In the genomic region with DNA sequence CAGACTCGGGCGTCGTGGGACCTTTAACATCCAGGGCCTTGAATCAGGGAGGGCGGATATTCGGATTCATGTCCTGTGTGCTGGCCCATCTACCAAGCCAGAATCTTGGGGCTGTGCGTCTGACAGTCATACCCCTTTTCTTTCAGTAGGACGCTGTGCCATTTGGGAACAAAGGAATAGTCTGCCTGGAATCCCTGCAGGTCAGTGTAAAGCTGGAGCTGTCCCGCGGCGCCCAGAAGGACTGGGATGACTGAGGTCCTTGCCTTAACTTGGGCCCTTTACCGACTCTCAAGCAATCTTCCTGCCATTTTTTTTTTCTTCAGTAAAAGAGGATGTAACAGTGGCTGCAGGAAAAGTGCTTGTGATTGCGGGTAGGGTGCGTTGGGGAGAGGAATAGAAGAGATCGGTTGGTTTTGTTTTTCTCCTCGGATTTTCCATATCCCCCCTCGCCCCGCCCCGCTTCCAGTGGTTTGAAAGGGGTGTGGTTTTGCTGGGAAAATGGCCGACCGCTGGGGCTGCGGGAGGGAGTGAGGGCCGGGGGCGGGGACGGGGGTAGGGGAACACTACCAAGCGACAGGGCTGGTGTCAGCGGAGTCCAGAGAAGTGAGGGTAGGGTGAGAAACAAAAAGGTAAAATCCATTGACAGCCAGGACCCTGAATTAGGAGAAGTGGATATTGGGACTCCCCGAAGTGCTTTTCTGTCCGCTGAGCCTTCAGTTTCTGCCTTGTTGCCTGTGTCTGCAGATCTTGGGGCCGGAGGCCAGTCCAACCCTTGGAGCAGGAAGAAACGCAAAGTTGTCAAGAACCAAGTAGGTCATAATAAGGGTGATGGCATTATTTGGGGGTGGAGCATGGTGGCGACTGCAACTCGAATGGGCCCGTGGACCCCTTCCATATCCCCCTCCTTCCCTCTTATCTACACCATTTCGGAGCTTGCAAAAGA, we compare ENCODE assay signal across 8 cellular contexts. TPM values are rescaled to one million over a fixed set of nuclear protein-coding genes. Genes with fewer than 3 reads are reported as not detected.
A peak's percentile ranks its signal among the peaks of the same experiment; 100 is the strongest.
DNase-seq lines count a peak whose midpoint lies in the region; ATAC-seq, FAIRE-seq and TF ChIP-seq lines count a peak whose summit lies in the region.

No MANE protein-coding gene starts in this region.

- H3K27me3 Mint-ChIP-seq in H9 (ENCODE audit: low read depth) (no peaks in the 10 kb centered on the region), glutamatergic neuron (ENCODE audit: unreplicated experiment) (no peaks in the 10 kb centered on the region)
- H3K27me3 Mint-ChIP-seq in activated naive CD8-positive, alpha-beta T cell = no peaks in the 10 kb centered on the region

- no peaks in the 10 kb centered on the region for H3K79me1 ChIP-seq in H9 (ENCODE audit: insufficient read depth, low read depth, low read length, poor library complexity, severe bottlenecking)
- no peaks in the 10 kb centered on the region for H3K79me1 ChIP-seq in neuronal stem cell (ENCODE audit: low read depth, low read length)

- intact Hi-C loops in PC-3 (cut with micrococcal nuclease) = no loop called here

- H3K23ac ChIP-seq in H9 (ENCODE audit: insufficient read length, low read depth, low read length) = no peak overlapping the region
- no peak overlapping the region for H3K23ac ChIP-seq in neuronal stem cell (ENCODE audit: low read depth, low read length, poor library complexity)

- DNase-seq in AG04449 (ENCODE audit: low read depth, low spot score) = no peak
- peak; percentile 41 for DNase-seq in H9
- peak; percentile 73 for DNase-seq in glutamatergic neuron
- peak; percentile 32 for DNase-seq in neuronal stem cell (ENCODE audit: low spot score)
- DNase-seq in PC-3 = no peak
- DNase-seq in activated CD8-positive, alpha-beta memory T cell treated with anti-CD3 and anti-CD28 coated beads, Interleukin-2, amount 50 U/mL, for 48 hours = no peak
- no peak for DNase-seq in RCC 7860 (ENCODE audit: low spot score)

- H3K4me3 Mint-ChIP-seq in H9 = peak overlapping the region; percentile 79 to 87
- H3K4me3 Mint-ChIP-seq in activated naive CD8-positive, alpha-beta T cell = peak overlapping the region; percentile 89
- H3K4me3 Mint-ChIP-seq in glutamatergic neuron (ENCODE audit: unreplicated experiment) = peak overlapping the region; percentile 84

- TF ChIP-seq CTCF in AG04449 (IDR thresholded peaks at IDR 0.05; ENCODE audit: insufficient read depth, low read length, missing control alignments) (no peak), H9 (conservative IDR thresholded peaks at IDR 0.05) (no peak), glutamatergic neuron (IDR thresholded peaks at IDR 0.05; ENCODE audit: partially characterized antibody, unreplicated experiment) (no peak), PC-3 (conservative IDR thresholded peaks at IDR 0.05; ENCODE audit: low read depth, low read length) (no peak)

- no peaks in the 10 kb centered on the region for H4K20me1 ChIP-seq in H9 (ENCODE audit: control insufficient read depth, insufficient read depth, insufficient read length)
- H4K20me1 ChIP-seq in PC-3 (ENCODE audit: low read length) = no peaks in the 10 kb centered on the region

- H3K14ac ChIP-seq in H9 (ENCODE audit: insufficient read depth, low read length) (no peak overlapping the region; the same call in 1 of the 2 replicates), neuronal stem cell (ENCODE audit: low read length) (no peak overlapping the region)

- H2AK5ac ChIP-seq in H9 (ENCODE audit: insufficient read length, low read length) (no peak overlapping the region), neuronal stem cell (ENCODE audit: low read depth, low read length) (no peak overlapping the region)

- H3K27ac Mint-ChIP-seq in H9 (peak overlapping the region; percentile 61 to 85 (median 74); a peak in 5 of 7 replicates), glutamatergic neuron (ENCODE audit: unreplicated experiment) (peak overlapping the region; percentile 92)
- H3K27ac Mint-ChIP-seq in activated naive CD8-positive, alpha-beta T cell = no peak overlapping the region

- no peak overlapping the region for H2BK15ac ChIP-seq in H9 (ENCODE audit: low read depth, low read length)
- no peak overlapping the region for H2BK15ac ChIP-seq in neuronal stem cell (ENCODE audit: low read length)

- H4K8ac ChIP-seq in H9 (replicated peaks; ENCODE audit: insufficient read length, low read depth, low read length) (no peak overlapping the region), neuronal stem cell (ENCODE audit: low read depth, low read length) (no peak overlapping the region)

- ATAC-seq in PC-3 = no peak

- H3K4me2 ChIP-seq in H9 (ENCODE audit: insufficient read depth, insufficient read length, low read length) (peak overlapping the region; percentile 59), neuronal stem cell (ENCODE audit: insufficient read depth, low read length, poor library complexity, severe bottlenecking) (peak overlapping the region; percentile 60), PC-3 (ENCODE audit: low read length) (no peak overlapping the region)

- H2BK120ac ChIP-seq in H9 (ENCODE audit: low read depth, low read length, poor library complexity, severe bottlenecking) (no peak overlapping the region), neuronal stem cell (ENCODE audit: low read depth, low read length) (no peak overlapping the region)

- no CpG with 5 or more reads among the region's 34 CpGs for WGBS in H9 (ENCODE audit: extremely low coverage, insufficient read length, low lambda C conversion rate)
- no CpG with 5 or more reads among the region's 34 CpGs for WGBS in neuronal stem cell (ENCODE audit: extremely low coverage in 2 of 2, insufficient read length in 2 of 2, insufficient replicate concordance in 1 of 2), 2 donors

- H3K18ac ChIP-seq in H9 (ENCODE audit: insufficient read length, low read depth, low read length) (no peak overlapping the region), neuronal stem cell (ENCODE audit: low read length) (peak overlapping the region; percentile 90)

- H3F3A ChIP-seq in PC-3 (ENCODE audit: low read length, unreplicated experiment) = no peaks in the 10 kb centered on the region

- no peak overlapping the region for H2BK20ac ChIP-seq in H9 (ENCODE audit: low read depth, low read length, poor library complexity, severe bottlenecking)

- POLR2A ChIA-PET in AG04449 (lab: Yijun Ruan, JAX) (no interaction called here), PC-3 (lab: Charles Lee; ENCODE audit: unreplicated experiment) (no interaction called here)

- H3K9ac ChIP-seq in H9 (ENCODE audit: extremely low read depth, insufficient read length, low read length) (peak overlapping the region; percentile 67), neuronal stem cell (ENCODE audit: low read depth, low read length, poor library complexity) (peak overlapping the region; percentile 83), PC-3 (ENCODE audit: low read length) (no peak overlapping the region)

- H3K9me2 ChIP-seq in PC-3 (replicated peaks; ENCODE audit: low read length) = no peaks in the 10 kb centered on the region

- H3K36me3 Mint-ChIP-seq in H9 (ENCODE audit: insufficient read depth in 1 of 3, low read depth in 3 of 3) (peaks cover 22 to 35% (median 23%) of the 10 kb centered on the region in 3 experiments), glutamatergic neuron (ENCODE audit: unreplicated experiment) (no peaks in the 10 kb centered on the region)
- no peaks in the 10 kb centered on the region for H3K36me3 Mint-ChIP-seq in activated naive CD8-positive, alpha-beta T cell

- no peak overlapping the region for H4K91ac ChIP-seq in H9 (ENCODE audit: insufficient read length, low read depth, low read length)
- H4K91ac ChIP-seq in neuronal stem cell (ENCODE audit: low read depth, low read length, poor library complexity) = no peak overlapping the region

- H3K27ac ChIP-seq in H9 (ENCODE audit: insufficient read length, low read depth, low read length) (no peak overlapping the region), neuronal stem cell (replicated peaks; ENCODE audit: low read length) (peak overlapping the region; percentile 86), PC-3 (ENCODE audit: low read length) (no peak overlapping the region)

- H4K5ac ChIP-seq in H9 (ENCODE audit: insufficient read length, low read depth, low read length) = no peak overlapping the region

- CTCF ChIA-PET in AG04449 (lab: Yijun Ruan, JAX) (interaction anchor here (0.8 to 1.1 kb wide), 2 partner anchors 90 to 137 kb away, joined by 3 read pairs; no protein-coding TSS in a partner anchor), PC-3 (lab: Charles Lee) (no interaction called here)

- BruUV-seq in PC-3 (replicated peaks; lab: Mats Ljungman, UMichigan) = no TSS peak

- H3K4me1 Mint-ChIP-seq in H9 = peaks cover 8 to 21% of the 10 kb centered on the region in 2 experiments; a peak in 3 of 4 replicates
- H3K4me1 Mint-ChIP-seq in activated naive CD8-positive, alpha-beta T cell (ENCODE audit: low read depth) = peaks cover 9% of the 10 kb centered on the region
- H3K4me1 Mint-ChIP-seq in glutamatergic neuron (ENCODE audit: low read depth, unreplicated experiment) = peaks cover 5% of the 10 kb centered on the region

- H3K9me3 ChIP-seq in H9 (ENCODE audit: control insufficient read depth, low read depth, low read length) = peaks cover 19% of the 10 kb centered on the region
- no peaks in the 10 kb centered on the region for H3K9me3 ChIP-seq in neuronal stem cell (replicated peaks in 1 of 2; ENCODE audit: control insufficient read depth in 2 of 2, insufficient read depth in 1 of 2, low read depth in 1 of 2, low read length in 2 of 2)
- no peaks in the 10 kb centered on the region for H3K9me3 ChIP-seq in PC-3 (ENCODE audit: low read length)

- H3K4me1 ChIP-seq in H9 (ENCODE audit: insufficient read depth, low read length) = no peaks in the 10 kb centered on the region
- peaks cover 0 to 2% of the 10 kb centered on the region in 2 donors for H3K4me1 ChIP-seq in neuronal stem cell (ENCODE audit: control insufficient read depth in 2 of 2, insufficient read depth in 1 of 2, low read depth in 1 of 2, low read length in 2 of 2)
- H3K4me1 ChIP-seq in PC-3 (ENCODE audit: insufficient read depth, low read length) = no peaks in the 10 kb centered on the region

- peaks cover 2 to 6% of the 10 kb centered on the region in 2 donors for H3K36me3 ChIP-seq in neuronal stem cell (replicated peaks in 1 of 2; ENCODE audit: control insufficient read depth in 2 of 2, insufficient read depth in 2 of 2, low read length in 2 of 2)
- H3K36me3 ChIP-seq in PC-3 (ENCODE audit: low read depth, low read length) = no peaks in the 10 kb centered on the region

- peaks cover 59 to 73% of the 10 kb centered on the region in 2 experiments for H3K9me3 Mint-ChIP-seq in H9
- no peaks in the 10 kb centered on the region for H3K9me3 Mint-ChIP-seq in activated naive CD8-positive, alpha-beta T cell (ENCODE audit: low read depth)
- H3K9me3 Mint-ChIP-seq in glutamatergic neuron (ENCODE audit: unreplicated experiment) = no peaks in the 10 kb centered on the region

- no peak for FAIRE-seq in RCC 7860 (lab: Jason Lieb, UNC)

- H3K23me2 ChIP-seq in H9 (ENCODE audit: insufficient read length, low read depth, low read length, poor library complexity, severe bottlenecking) = peaks cover 4% of the 10 kb centered on the region

- no peak overlapping the region for H3T11ph ChIP-seq in H9 (ENCODE audit: low read length)

- no peak overlapping the region for H3K4ac ChIP-seq in H9 (ENCODE audit: low read depth, low read length)
- no peak overlapping the region for H3K4ac ChIP-seq in neuronal stem cell (ENCODE audit: low read length)

- no peak overlapping the region for H2BK12ac ChIP-seq in H9 (ENCODE audit: insufficient read length, low read depth, low read length)
- H2BK12ac ChIP-seq in neuronal stem cell (ENCODE audit: low read length) = no peak overlapping the region

- peak overlapping the region; percentile 65 for H3K4me3 ChIP-seq in AG04449 (ENCODE audit: low read depth, low read length)
- peak overlapping the region; percentile 47 to 88 for H3K4me3 ChIP-seq in neuronal stem cell (ENCODE audit: low read length in 2 of 2)
- H3K4me3 ChIP-seq in PC-3 (ENCODE audit: low read length) = no peak overlapping the region

- no peaks in the 10 kb centered on the region for H3K27me3 ChIP-seq in H9 (ENCODE audit: insufficient read depth, low read length)
- H3K27me3 ChIP-seq in neuronal stem cell (ENCODE audit: control insufficient read depth in 3 of 3, insufficient read depth in 3 of 3, low read depth in 1 of 3, low read length in 3 of 3) = no peaks in the 10 kb centered on the region
- H3K27me3 ChIP-seq in PC-3 (ENCODE audit: low read length) = peaks cover 9% of the 10 kb centered on the region; the same call in 1 of the 2 replicates

- H2AFZ ChIP-seq in H9 (ENCODE audit: low read length) = no peak overlapping the region
- H2AFZ ChIP-seq in neuronal stem cell (ENCODE audit: low read length) = peak overlapping the region; percentile 60
- no peak overlapping the region for H2AFZ ChIP-seq in PC-3 (ENCODE audit: low read length)

- no peak overlapping the region for H3K56ac ChIP-seq in H9 (ENCODE audit: insufficient read length, low read depth, low read length)

- no peak overlapping the region for H2BK5ac ChIP-seq in H9 (ENCODE audit: insufficient read length, low read length)
- H2BK5ac ChIP-seq in neuronal stem cell (ENCODE audit: low read length) = no peak overlapping the region

- H3K79me2 ChIP-seq in H9 (ENCODE audit: insufficient read depth, low read length) = no peaks in the 10 kb centered on the region
- H3K79me2 ChIP-seq in PC-3 (ENCODE audit: low read length) = no peaks in the 10 kb centered on the region

RNA-seq across cellular contexts. Expression of a gene that starts 0.7 kb away (rescaled TPM):
- 20.2 and 22.4 TPM in 2 replicates for total RNA-seq in H9 (2021)
- 50.5 TPM for total RNA-seq in glutamatergic neuron (ENCODE audit: unreplicated experiment)
- polyA plus RNA-seq in neuronal stem cell (2013, experiment 1 of 2) = 35.7 TPM
- polyA plus RNA-seq in neuronal stem cell (2013, experiment 2 of 2) = 36.3 TPM
- total RNA-seq in PC-3 (2014; rRNA removed) = not detected in 2 replicates

Comparison
In these comparisons a context has a peak if more than half of its experiments do, and no peak if none do; other contexts are left out.
1. DNase-seq: peak in H9 (single experiment), glutamatergic neuron (single experiment) and neuronal stem cell (single experiment); none in AG04449 (single experiment), PC-3 (single experiment), activated CD8-positive, alpha-beta memory T cell treated with anti-CD3 and anti-CD28 coated beads, Interleukin-2, amount 50 U/mL, for 48 hours (single experiment) and RCC 7860 (single experiment).
2. RNA of a gene that starts 0.7 kb away (total RNA-seq): 50.5 TPM in glutamatergic neuron (single experiment) and 20.2 to 22.4 TPM in H9; not detected in PC-3; every median in the first group is over 10 times any median in the second.
3. Peak in every context shown above with its lines, with median percentiles within 50 percentile points of each other: H3K4me3 Mint-ChIP-seq.